ENCODE assay signal across 15 cellular contexts in the genomic region with DNA sequence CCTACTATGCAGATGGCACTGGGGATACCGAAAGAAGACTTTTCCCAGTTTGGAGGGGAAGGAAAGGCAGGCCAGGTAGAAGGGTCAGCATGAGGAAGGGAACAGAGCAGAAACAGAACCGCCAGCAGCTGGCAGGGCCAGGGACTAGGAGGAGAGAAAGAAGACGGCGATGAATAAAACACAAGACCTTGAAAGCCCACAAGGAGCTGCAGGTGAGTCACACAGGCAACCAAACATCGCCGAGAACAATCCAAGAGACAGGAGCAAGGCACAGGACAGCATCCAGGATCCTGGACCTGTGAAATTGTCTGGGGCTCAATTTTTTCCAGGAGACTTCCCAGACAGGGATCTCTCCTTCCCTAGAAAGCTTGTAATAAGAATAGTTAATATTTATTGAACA. TPM values are rescaled to one million over a fixed set of nuclear protein-coding genes. Genes with fewer than 3 reads are reported as not detected.
A peak's percentile ranks its signal among the peaks of the same experiment; 100 is the strongest.
DNase-seq lines count a peak whose midpoint lies in the region; ATAC-seq, FAIRE-seq and TF ChIP-seq lines count a peak whose summit lies in the region.
"Had no signal": no experiment of that assay in that cellular context is flagged by ENCODE, and none has a peak within 500 bp of the region (broad histone marks: within the 10 kb centered on the region; RNA-seq: fewer than 3 reads in every experiment).

No MANE protein-coding gene starts in this region.

- intact Hi-C loops in left lung (cut with DNase I) = no loop called here

- H3K27me3 ChIP-seq in GM23248 (replicated peaks; ENCODE audit: insufficient read depth) (no peaks in the 10 kb centered on the region), left lung (no peaks in the 10 kb centered on the region), smooth muscle cell (ENCODE audit: low read depth) (no peaks in the 10 kb centered on the region)

- ATAC-seq in left lung (no peak), HG02938 (IDR thresholded peaks at IDR 0.05; ENCODE audit: unreplicated experiment) (no peak)
- ATAC-seq: HCT116, WTC11 had no signal

- H3K27me3 Mint-ChIP-seq in brain (no peaks in the 10 kb centered on the region), endothelial cell (ENCODE audit: unreplicated experiment) (peaks cover 3% of the 10 kb centered on the region)

- peaks cover 4% of the 10 kb centered on the region; the same call in 1 of the 2 replicates for H3K36me3 ChIP-seq in GM23248 (ENCODE audit: low read depth)
- H3K36me3 ChIP-seq in left lung = no peaks in the 10 kb centered on the region
- no peaks in the 10 kb centered on the region for H3K36me3 ChIP-seq in smooth muscle cell (ENCODE audit: low read depth)
- H3K36me3 ChIP-seq: spleen had no signal

- H3K36me3 Mint-ChIP-seq in brain = peaks cover 39% of the 10 kb centered on the region
- H3K36me3 Mint-ChIP-seq in endothelial cell (ENCODE audit: low read depth, unreplicated experiment) = peaks cover 9% of the 10 kb centered on the region
- H3K36me3 Mint-ChIP-seq: WTC11 had no signal

- peak overlapping the region in 4 of 5 experiments; percentile 29 to 81 (median 78) for H3K27ac Mint-ChIP-seq in brain
- no peak overlapping the region for H3K27ac Mint-ChIP-seq in endothelial cell (ENCODE audit: unreplicated experiment)
- H3K27ac Mint-ChIP-seq: WTC11 had no signal

- peaks cover 32% of the 10 kb centered on the region for H3K4me1 Mint-ChIP-seq in brain
- H3K4me1 Mint-ChIP-seq in endothelial cell (ENCODE audit: unreplicated experiment) = no peaks in the 10 kb centered on the region

- H3K9me3 ChIP-seq in GM23248 (ENCODE audit: low read depth) (no peaks in the 10 kb centered on the region), left lung (no peaks in the 10 kb centered on the region), smooth muscle cell (replicated peaks; ENCODE audit: low read depth) (no peaks in the 10 kb centered on the region)
- H3K9me3 ChIP-seq: spleen had no signal

- no peak overlapping the region for H3K4me3 ChIP-seq in GM23248
- H3K4me3 ChIP-seq in left lung = no peak overlapping the region
- no peak overlapping the region for H3K4me3 ChIP-seq in smooth muscle cell
- H3K4me3 ChIP-seq: SK-N-MC, spleen had no signal

- H3K4me1 ChIP-seq in GM23248 (ENCODE audit: insufficient read depth) (peaks cover 45% of the 10 kb centered on the region), left lung (no peaks in the 10 kb centered on the region), smooth muscle cell (ENCODE audit: low read depth) (peaks cover 9% of the 10 kb centered on the region)
- H3K4me1 ChIP-seq: spleen had no signal

- H3K9ac ChIP-seq in GM23248 (peak overlapping the region; percentile 40), smooth muscle cell (ENCODE audit: low read depth) (peak overlapping the region; percentile 40)

- no peaks in the 10 kb centered on the region for H3K9me2 ChIP-seq in GM23248 (ENCODE audit: insufficient read depth)

- H3K27ac ChIP-seq in GM23248 (peak overlapping the region; percentile 76), left lung (peak overlapping the region; percentile 31 to 75), smooth muscle cell (ENCODE audit: low read depth) (peak overlapping the region; percentile 93)
- H3K27ac ChIP-seq: SK-N-MC, spleen had no signal

- no peak overlapping the region for H3K4me3 Mint-ChIP-seq in brain
- no peak overlapping the region for H3K4me3 Mint-ChIP-seq in endothelial cell (ENCODE audit: unreplicated experiment)
- H3K4me3 Mint-ChIP-seq: WTC11 had no signal

- no peaks in the 10 kb centered on the region for H3K9me3 Mint-ChIP-seq in brain
- H3K9me3 Mint-ChIP-seq in endothelial cell (ENCODE audit: unreplicated experiment) = no peaks in the 10 kb centered on the region
- H3K9me3 Mint-ChIP-seq: WTC11 had no signal

- no peak for TF ChIP-seq POLR2A in H54 (IDR thresholded peaks at IDR 0.05; ENCODE audit: low read depth, low read length)

- H3K4me2 ChIP-seq in GM23248 (ENCODE audit: unreplicated experiment) (no peak overlapping the region), smooth muscle cell (peak overlapping the region; percentile 17)

- H3F3A ChIP-seq in GM23248 (ENCODE audit: insufficient read depth) (peaks cover 50% of the 10 kb centered on the region), smooth muscle cell (ENCODE audit: low read depth) (peaks cover 41% of the 10 kb centered on the region)

- WGBS in GM23248 (ENCODE audit: low coverage in 1 of 2, low lambda C conversion rate in 2 of 2, missing lambda C conversion rate in 2 of 2), 2 experiments = 90 to 91% methylated on average over 6 of the region's 6 CpGs
- 58% methylated on average over 6 of the region's 6 CpGs for whole genome bisulfite sequencing in smooth muscle cell (ENCODE audit: low lambda C conversion rate)

- H4K20me1 ChIP-seq in GM23248 (ENCODE audit: insufficient read depth) (no peaks in the 10 kb centered on the region), smooth muscle cell (ENCODE audit: low read depth) (peaks cover 39% of the 10 kb centered on the region)

- peaks cover 73% of the 10 kb centered on the region for H3K79me2 ChIP-seq in GM23248 (ENCODE audit: insufficient read depth)
- H3K79me2 ChIP-seq in smooth muscle cell (ENCODE audit: low read depth) = peaks cover 90% of the 10 kb centered on the region

- H2AFZ ChIP-seq in GM23248 = no peak overlapping the region
- no peak overlapping the region for H2AFZ ChIP-seq in smooth muscle cell (ENCODE audit: low read depth)

- TF ChIP-seq CTCF in brain (conservative IDR thresholded peaks at IDR 0.05) (no peak), left lung (IDR thresholded peaks at IDR 0.05) (no peak), smooth muscle cell (IDR thresholded peaks at IDR 0.05; ENCODE audit: borderline replicate concordance, insufficient read depth, poor library complexity, severe bottlenecking) (no peak), endothelial cell (IDR thresholded peaks at IDR 0.05; ENCODE audit: unreplicated experiment) (no peak)

- in situ Hi-C loops in GM23248 (cut with MboI) = no loop called here

- FAIRE-seq in H54 (lab: Jason Lieb, UNC) = no peak

- DNase-seq in GM23248 (no peak), left lung (no peak), smooth muscle cell (lab: John Stamatoyannopoulos, UW; ENCODE audit: unreplicated experiment) (no peak), endothelial cell (ENCODE audit: low spot score) (no peak), NCI-H774 (lab: John Stamatoyannopoulos, UW) (no peak), H54 (ENCODE audit: insufficient read length, low spot score) (no peak)
- DNase-seq: effector memory CD4-positive, alpha-beta T cell; NCI-H1436; NCI-H526 treated with DMSO at 0.1 percent for 48 hours; spleen had no signal

RNA-seq across cellular contexts. Expression of a gene that starts 47.3 kb away (rescaled TPM):
- 29.6 and 45.7 TPM in 2 replicates for total RNA-seq in GM23248 (2014; rRNA removed; shearing (Covaris generic))
- polyA plus RNA-seq in GM23248 (2016; fragmentation: Nextera tagmentation; extraction: Ambion mirVana) = 11.1 and 13.4 TPM in 2 replicates
- 11.5 TPM for polyA plus RNA-seq in brain (ENCODE audit: insufficient read depth, low read depth, low replicate concordance)
- total RNA-seq in left lung = 10 to 100 TPM; 11.0 to 11.7 TPM
- total RNA-seq in smooth muscle cell = 54.0 and 64.2 TPM in 2 replicates
- 35.3 and 38.8 TPM in 2 replicates for polyA plus RNA-seq in smooth muscle cell
- 16.6 TPM for total RNA-seq in endothelial cell (ENCODE audit: unreplicated experiment)
